Comparison of ENCODE assay signal across 13 cellular contexts in genomic region chr11:57205046-57205671, GRCh38. TPM values are rescaled to one million over a fixed set of nuclear protein-coding genes. Genes with fewer than 3 reads are reported as not detected.
A peak's percentile ranks its signal among the peaks of the same experiment; 100 is the strongest.
DNase-seq lines count a peak whose midpoint lies in the region; ATAC-seq and TF ChIP-seq lines count a peak whose summit lies in the region.
"Had no signal": no experiment of that assay in that cellular context is flagged by ENCODE, and none has a peak within 500 bp of the region (broad histone marks: within the 10 kb centered on the region; RNA-seq: fewer than 3 reads in every experiment).

No MANE protein-coding gene starts in this region.

- no peaks in the 10 kb centered on the region for H3K36me3 ChIP-seq in left lung
- H3K36me3 ChIP-seq in esophagus muscularis mucosa: no peaks in the 10 kb centered on the region
- no peaks in the 10 kb centered on the region for H3K36me3 ChIP-seq in Karpas-422 (ENCODE audit: insufficient read depth, low read length)
- H3K36me3 ChIP-seq: BLaER1, tibial nerve had no signal

- H3K27me3 ChIP-seq in AG04450 (ENCODE audit: control insufficient read depth, insufficient read depth, low read length) (peaks cover 46% of the 10 kb centered on the region), left lung (no peaks in the 10 kb centered on the region), esophagus muscularis mucosa (peaks cover 0 to 7% (median 2%) of the 10 kb centered on the region in 4 donors), Karpas-422 (ENCODE audit: low read length) (no peaks in the 10 kb centered on the region)
- H3K27me3 ChIP-seq: BLaER1, tibial nerve had no signal

- no peaks in the 10 kb centered on the region for H4K20me1 ChIP-seq in Karpas-422 (ENCODE audit: insufficient read depth, low read depth, low read length)
- H4K20me1 ChIP-seq: BLaER1 had no signal

- peak; percentile 41 for ATAC-seq in left lung
- ATAC-seq: naive thymus-derived CD8-positive, alpha-beta T cell had no signal

- 39% methylated on average over 2 of the region's 3 CpGs for WGBS in esophagus muscularis mucosa

- no peak overlapping the region for H3K4me2 ChIP-seq in Karpas-422 (ENCODE audit: low read depth, low read length, poor library complexity, severe bottlenecking)
- H3K4me2 ChIP-seq: BLaER1 had no signal

- H3K79me2 ChIP-seq in Karpas-422 (ENCODE audit: low read length): no peaks in the 10 kb centered on the region

- POLR2A ChIA-PET in AG04450 (lab: Yijun Ruan, JAX): interaction anchor here (0.5 kb wide), 1 partner anchor 8 kb away, joined by 3 read pairs; no protein-coding TSS in a partner anchor

- H3K4me3 ChIP-seq in AG04450 (ENCODE audit: low read depth, low read length): no peak overlapping the region
- H3K4me3 ChIP-seq in NB4 (ENCODE audit: low read depth, low read length): no peak overlapping the region
- H3K4me3 ChIP-seq in left lung: no peak overlapping the region
- H3K4me3 ChIP-seq in esophagus muscularis mucosa: no peak overlapping the region
- H3K4me3 ChIP-seq in Karpas-422 (ENCODE audit: low read length): no peak overlapping the region
- H3K4me3 ChIP-seq: BLaER1, tibial nerve had no signal

- CTCF ChIA-PET in AG04450 (lab: Charles Lee): interaction anchor here (0.8 to 8.0 kb wide), 5 partner anchors 8 to 364 kb away, joined by 3 to 119 read pairs (median 4); no protein-coding TSS in a partner anchor

- DNase-seq in AG04450 (ENCODE audit: low read depth, low spot score) (no peak), NB4 (ENCODE audit: low read depth) (peak; percentile 12), epidermal melanocyte (ENCODE audit: insufficient read length, low spot score) (peak; percentile 31), left lung (no peak), NCI-H1092 treated with DMSO at 0.1 percent for 48 hours (lab: John Stamatoyannopoulos, UW) (no peak), DMS 273 (lab: John Stamatoyannopoulos, UW; ENCODE audit: unreplicated experiment) (no peak), esophagus muscularis mucosa (ENCODE audit: extremely low spot score) (no peak), Karpas-422 (no peak)
- DNase-seq: activated CD4-positive, alpha-beta T cell treated with anti-CD3 and anti-CD28 coated beads for 1 hour; naive thymus-derived CD8-positive, alpha-beta T cell; NCI-H1417 had no signal

- H3K9me2 ChIP-seq in Karpas-422 (replicated peaks; ENCODE audit: insufficient read depth, low read length): no peaks in the 10 kb centered on the region

- TF ChIP-seq CTCF in AG04450 (IDR thresholded peaks at IDR 0.05; ENCODE audit: low read depth, low read length) (peak; percentile 28), NB4 (IDR thresholded peaks at IDR 0.05; ENCODE audit: low read depth, low read length) (no peak), left lung (IDR thresholded peaks at IDR 0.05) (no peak), esophagus muscularis mucosa (IDR thresholded peaks at IDR 0.05) (no peak)

- no peaks in the 10 kb centered on the region for H3K9me3 ChIP-seq in AG04450 (ENCODE audit: control insufficient read depth, insufficient read depth, low read length)
- H3K9me3 ChIP-seq in left lung: no peaks in the 10 kb centered on the region
- no peaks in the 10 kb centered on the region for H3K9me3 ChIP-seq in esophagus muscularis mucosa
- no peaks in the 10 kb centered on the region for H3K9me3 ChIP-seq in Karpas-422 (ENCODE audit: low read length)
- H3K9me3 ChIP-seq: BLaER1, tibial nerve had no signal

- H3K4me1 ChIP-seq in left lung (peaks cover 6 to 11% of the 10 kb centered on the region in 2 donors), esophagus muscularis mucosa (peaks cover 15 to 44% (median 35%) of the 10 kb centered on the region in 4 donors), Karpas-422 (ENCODE audit: low read length) (no peaks in the 10 kb centered on the region)
- H3K4me1 ChIP-seq: BLaER1 had no signal

- TF ChIP-seq EP300 in esophagus muscularis mucosa (IDR thresholded peaks at IDR 0.05): no peak

- H2AFZ ChIP-seq in Karpas-422 (ENCODE audit: low read length): no peak overlapping the region

- TF ChIP-seq POLR2A in NB4 (IDR thresholded peaks at IDR 0.05; ENCODE audit: extremely low read depth, insufficient read length): no peak
- no peak for TF ChIP-seq POLR2A in esophagus muscularis mucosa (IDR thresholded peaks at IDR 0.05; ENCODE audit: low read depth)

- no peak overlapping the region for H3K9ac ChIP-seq in Karpas-422 (ENCODE audit: low read length)
- H3K9ac ChIP-seq: BLaER1 had no signal

- H3K27ac ChIP-seq in AG04450 (ENCODE audit: low read depth, low read length) (no peak overlapping the region), left lung (no peak overlapping the region), esophagus muscularis mucosa (replicated peaks in 1 of 4) (no peak overlapping the region), Karpas-422 (ENCODE audit: low read length) (no peak overlapping the region)
- H3K27ac ChIP-seq: BLaER1, tibial nerve had no signal

- intact Hi-C loops in left lung (cut with DNase I) (no loop called here), esophagus muscularis mucosa (cut with DNase I) (no loop called here)

RNA-seq across cellular contexts. Expression of gene LRRC55, which starts 23.4 kb away (rescaled TPM):
- polyA plus RNA-seq in AG04450 (2011; rRNA removed): not detected in 2 replicates
- polyA minus RNA-seq in AG04450 (2011; rRNA and poly(A)+ RNA removed): not detected in 2 replicates
- total RNA-seq in left lung: under 1 TPM; 0.05 to 0.12 TPM
- total RNA-seq in esophagus muscularis mucosa: under 1 TPM; under 0.01 to 0.39 (median 0.19) TPM
- not detected in 2 replicates for total RNA-seq in Karpas-422 (2014; rRNA removed; shearing (Covaris generic); ENCODE audit: low replicate concordance)
- total RNA-seq: naive thymus-derived CD8-positive, alpha-beta T cell; tibial nerve had no signal
- polyA plus RNA-seq: naive thymus-derived CD8-positive, alpha-beta T cell had no signal

RNA-seq across cellular contexts. Expression of gene APLNR, which starts 31.9 kb away (rescaled TPM):
- polyA plus RNA-seq in AG04450 (2011; rRNA removed): not detected in 2 replicates
- polyA minus RNA-seq in AG04450 (2011; rRNA and poly(A)+ RNA removed): not detected in 2 replicates
- total RNA-seq in left lung: 10 to 100 TPM; 11.2 to 21.9 TPM
- total RNA-seq in esophagus muscularis mucosa: 1 to 10 TPM; 1.7 to 6.3 (median 3.8) TPM
- not detected in 2 replicates for total RNA-seq in Karpas-422 (2014; rRNA removed; shearing (Covaris generic); ENCODE audit: low replicate concordance)
- total RNA-seq: naive thymus-derived CD8-positive, alpha-beta T cell had no signal
- polyA plus RNA-seq: naive thymus-derived CD8-positive, alpha-beta T cell had no signal

Comparison
In these comparisons a context has a peak if more than half of its experiments do, and no peak if none do; other contexts are left out.
1. DNase-seq: peak in NB4 (single experiment) and epidermal melanocyte (single experiment); none in AG04450 (single experiment), left lung (0 of 2), NCI-H1092 treated with DMSO at 0.1 percent for 48 hours (single experiment), DMS 273 (single experiment), esophagus muscularis mucosa (single experiment) and Karpas-422 (single experiment).